16 cellular contexts compared by ENCODE assay signal in genomic region chr5:143025376-143025775, GRCh38.
DNase-seq lines count a peak whose midpoint lies in the region; ATAC-seq, FAIRE-seq and TF ChIP-seq lines count a peak whose summit lies in the region.
"Had no signal": no experiment of that assay in that cellular context is flagged by ENCODE, and none has a peak within 500 bp of the region (broad histone marks: within the 10 kb centered on the region; RNA-seq: fewer than 3 reads in every experiment).

No MANE protein-coding gene starts in this region.

- peak; percentile 64; the same call in 1 of the 2 replicates for TF ChIP-seq POLR2A in GM12892 (IDR thresholded peaks at IDR 0.05; ENCODE audit: low read depth, low read length)
- TF ChIP-seq POLR2A in adrenal gland (IDR thresholded peaks at IDR 0.05): no peak

- no peaks in the 10 kb centered on the region for H3K27me3 ChIP-seq in adrenal gland
- H3K27me3 ChIP-seq: breast epithelium, MG63, uterus had no signal

- H3K4me1 ChIP-seq in adrenal gland (replicated peaks in 1 of 2): peaks cover 0 to 15% of the 10 kb centered on the region in 2 donors
- H3K4me1 ChIP-seq: breast epithelium, Caco-2 had no signal

- no peak overlapping the region for H3K4me3 ChIP-seq in adrenal gland
- H3K4me3 ChIP-seq: breast epithelium, MG63, uterus had no signal

- DNase-seq in G401 (ENCODE audit: low spot score) (peak; percentile 75), GM12892 (ENCODE audit: insufficient read length) (no peak), myocyte (ENCODE audit: low read depth) (peak; percentile 16), GM20000 (ENCODE audit: low spot score) (no peak), adrenal gland (no peak)
- no peak for DNase-seq in activated T-cell treated with anti-CD3 and anti-CD28 coated beads, Interleukin-2, amount 50 U/mL, for 1 hour
- DNase-seq: activated B cell treated with CpG ODN at 0.5 μM for 24 hours; activated CD8-positive, alpha-beta memory T cell treated with anti-CD3 and anti-CD28 coated beads for 24 hours; activated naive CD8-positive, alpha-beta T cell treated with anti-CD3 and anti-CD28 coated beads, Interleukin-2, amount 10 ng/mL, durations not matched to agents 7 days and 5 days; MG63; small intestine; stimulated activated CD4-positive, alpha-beta T cell treated with anti-CD3 and anti-CD28 coated beads, Interleukin-4, amount 100 ng/mL, for 1 hour; uterus had no signal

- no peaks in the 10 kb centered on the region for H3K36me3 ChIP-seq in adrenal gland (replicated peaks in 1 of 2)
- H3K36me3 ChIP-seq: breast epithelium, MG63, uterus had no signal

- ATAC-seq in SK-N-SH treated with all-trans-retinoic acid at 6 μM for 48 hours: peak; percentile 32; the same call in 2 of the 3 replicates

- intact Hi-C loops in adrenal gland (cut with DNase I): no loop called here

- peak; percentile 91 for FAIRE-seq in GM12892 (lab: Jason Lieb, UNC)
- FAIRE-seq: small intestine had no signal

- in situ Hi-C loops in G401 (cut with HindIII; ENCODE audit: low sequenced_read_pairs): no loop called here

- WGBS in adrenal gland, 4 donors: 70 to 84% (median 76%) methylated on average over 4 of the region's 4 CpGs

- H3K9me3 ChIP-seq in adrenal gland (replicated peaks in 1 of 3): no peaks in the 10 kb centered on the region
- H3K9me3 ChIP-seq: breast epithelium, Caco-2, MG63, uterus had no signal

- TF ChIP-seq CTCF in GM20000 (IDR thresholded peaks at IDR 0.05; ENCODE audit: extremely low read depth, missing control alignments) (no peak), adrenal gland (IDR thresholded peaks at IDR 0.05) (no peak)

- H3K27ac ChIP-seq in adrenal gland: no peak overlapping the region
- H3K27ac ChIP-seq: uterus had no signal

TF ChIP-seq in SK-N-SH treated with all-trans-retinoic acid at 6 μM for 48 hours, 23 proteins besides CTCF, POLR2A, EP300 and RAD21:
- TF ChIP-seq SNAI2 (CRISPR knock-in tag; IDR thresholded peaks at IDR 0.05) (no peak), ZNF8 (CRISPR knock-in tag; IDR thresholded peaks at IDR 0.05) (no peak), BACH2 (CRISPR knock-in tag; IDR thresholded peaks at IDR 0.05; ENCODE audit: borderline replicate concordance) (no peak), ARNTL (CRISPR knock-in tag; IDR thresholded peaks at IDR 0.05; ENCODE audit: borderline replicate concordance, low read depth) (no peak), RARB (CRISPR knock-in tag; IDR thresholded peaks at IDR 0.05) (no peak), POU6F1 (CRISPR knock-in tag; IDR thresholded peaks at IDR 0.05; ENCODE audit: borderline replicate concordance, low read depth) (no peak), GLIS3 (CRISPR knock-in tag; IDR thresholded peaks at IDR 0.05) (no peak), CSRNP3 (CRISPR knock-in tag; IDR thresholded peaks at IDR 0.05) (no peak), CREB5 (CRISPR knock-in tag; IDR thresholded peaks at IDR 0.05; ENCODE audit: low read depth) (no peak), ZC3H10 (CRISPR knock-in tag; IDR thresholded peaks at IDR 0.05) (no peak), CSDC2 (CRISPR knock-in tag; IDR thresholded peaks at IDR 0.05) (no peak), PPARA (CRISPR knock-in tag; IDR thresholded peaks at IDR 0.05; ENCODE audit: borderline replicate concordance) (no peak), ZNF70 (CRISPR knock-in tag; IDR thresholded peaks at IDR 0.05) (no peak), ISL1 (CRISPR knock-in tag; IDR thresholded peaks at IDR 0.05) (no peak), ESRRG (CRISPR knock-in tag; IDR thresholded peaks at IDR 0.05) (no peak), TOX (CRISPR knock-in tag; IDR thresholded peaks at IDR 0.05; ENCODE audit: borderline replicate concordance) (no peak)
TF ChIP-seq in SK-N-SH treated with all-trans-retinoic acid at 6 μM for 48 hours: peak in this region for 0.

Comparison
In these comparisons a context has a peak if more than half of its experiments do, and no peak if none do; other contexts are left out.
1. DNase-seq: peak in G401 (single experiment) and myocyte (single experiment); none in GM12892 (single experiment), GM20000 (single experiment), activated T-cell treated with anti-CD3 and anti-CD28 coated beads, Interleukin-2, amount 50 U/mL, for 1 hour (single experiment) and adrenal gland (0 of 7).